8 cellular contexts compared by ENCODE assay signal in the genomic region with DNA sequence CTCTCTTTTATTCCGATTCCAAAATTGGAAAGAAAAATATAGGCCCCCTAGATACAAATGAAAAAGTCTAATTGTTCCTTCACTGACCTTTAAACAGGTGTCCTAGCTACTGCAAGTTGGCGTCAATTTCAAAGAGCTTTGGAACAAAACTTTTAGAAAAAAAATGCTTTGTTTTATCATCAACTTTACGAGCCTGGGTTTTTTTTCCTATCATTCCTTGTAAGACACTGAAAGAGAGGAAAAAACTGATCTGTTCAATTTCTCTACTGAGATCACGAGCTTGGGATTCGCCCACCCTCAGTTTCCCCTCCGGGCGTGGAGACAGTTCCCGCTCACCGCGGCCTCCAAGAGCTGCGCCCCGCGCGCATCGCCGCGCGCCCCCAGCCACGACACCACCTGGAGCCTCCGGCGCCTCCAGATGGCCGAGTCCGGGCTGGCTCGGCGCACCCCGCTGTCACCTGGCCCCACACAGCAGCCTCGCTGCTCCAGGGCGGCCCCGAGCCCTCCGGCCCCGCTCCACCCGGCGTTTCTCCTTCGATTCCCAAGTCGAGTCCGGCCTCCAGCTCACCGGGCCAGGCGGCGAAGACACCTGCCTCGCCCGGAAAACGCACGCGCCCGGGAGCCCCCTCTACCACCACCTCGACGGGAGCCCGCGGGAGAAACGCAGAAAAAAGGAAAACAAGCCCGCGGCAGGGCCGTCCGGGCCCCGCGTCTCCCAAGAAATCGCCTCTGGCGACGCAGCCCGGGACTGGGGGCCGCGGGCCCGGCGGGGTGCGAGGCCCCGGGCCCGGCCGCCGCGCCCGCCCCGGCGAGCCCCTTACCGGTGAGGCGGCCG. TPM values are rescaled to one million over a fixed set of nuclear protein-coding genes. Genes with fewer than 3 reads are reported as not detected.
DNase-seq lines count a peak whose midpoint lies in the region; ATAC-seq, FAIRE-seq and TF ChIP-seq lines count a peak whose summit lies in the region.

No MANE protein-coding gene starts in this region.

- no peak overlapping the region for H3K27ac Mint-ChIP-seq in CD4-positive, alpha-beta T cell

- H3K4me3 ChIP-seq in ascending aorta (peak overlapping the region; percentile 73 to 83), iPS-11a (ENCODE audit: low read depth, low read length) (peak overlapping the region; percentile 49), skeletal muscle cell (ENCODE audit: low read depth, low read length) (peak overlapping the region; percentile 69)

- peak in 2 of 10 experiments; percentile 2 to 5 for DNase-seq in CD4-positive, alpha-beta T cell
- DNase-seq in NCI-H2171 (lab: John Stamatoyannopoulos, UW): peak; percentile 30
- DNase-seq in ascending aorta (ENCODE audit: low spot score in 2 of 2): no peak
- DNase-seq in skeletal muscle cell (ENCODE audit: low read depth): no peak
- DNase-seq in NCI-H1930 (lab: John Stamatoyannopoulos, UW): no peak
- DNase-seq in D721Med (ENCODE audit: insufficient read length, low spot score): no peak

- H3K27me3 Mint-ChIP-seq in CD4-positive, alpha-beta T cell: peaks cover 23% of the 10 kb centered on the region

- H3K4me1 Mint-ChIP-seq in CD4-positive, alpha-beta T cell (ENCODE audit: low read depth): peaks cover 34% of the 10 kb centered on the region

- no peak for TF ChIP-seq CTCF in CD4-positive, alpha-beta T cell (IDR thresholded peaks at IDR 0.05)
- no peak for TF ChIP-seq CTCF in ascending aorta (IDR thresholded peaks at IDR 0.05)
- no peak for TF ChIP-seq CTCF in D721Med (IDR thresholded peaks at IDR 0.05; ENCODE audit: insufficient read depth, missing control alignments)

- no peaks in the 10 kb centered on the region for H3K9me3 ChIP-seq in CD4-positive, alpha-beta T cell (ENCODE audit: control insufficient read depth, low read length)
- no peaks in the 10 kb centered on the region for H3K9me3 ChIP-seq in ascending aorta

- CTCF ChIA-PET in CD4-positive, alpha-beta T cell (lab: Charles Lee): interaction anchor here (1.7 kb wide), 1 partner anchor 55 kb away, joined by 4 read pairs; no protein-coding TSS in a partner anchor

- H3K9me3 Mint-ChIP-seq in CD4-positive, alpha-beta T cell: no peaks in the 10 kb centered on the region

- intact Hi-C loops in CD4-positive, alpha-beta T cell (cut with DNase I, micrococcal nuclease): loop anchor here in 1 of 2 experiments (2.0 to 10.0 kb wide), 2 partner anchors 102 to 586 kb away; a partner anchor contains a TSS
- intact Hi-C loops in ascending aorta (cut with DNase I): loop anchor here (1.0 to 10.0 kb wide), 8 partner anchors 30 to 588 kb away; a partner anchor contains a TSS

- H3K27me3 ChIP-seq in CD4-positive, alpha-beta T cell (ENCODE audit: control insufficient read depth, insufficient read depth, low read length): no peaks in the 10 kb centered on the region
- H3K27me3 ChIP-seq in ascending aorta: no peaks in the 10 kb centered on the region

- H3K4me1 ChIP-seq in ascending aorta: peaks cover 0 to 15% of the 10 kb centered on the region in 2 donors

- no peak for ATAC-seq in CD4-positive, alpha-beta T cell (ENCODE audit: poor library complexity)
- peak; percentile 20 for ATAC-seq in GM21390 (IDR thresholded peaks at IDR 0.05; ENCODE audit: unreplicated experiment)

- H3K4me3 Mint-ChIP-seq in CD4-positive, alpha-beta T cell: peak overlapping the region; percentile 73

- H3K27ac ChIP-seq in CD4-positive, alpha-beta T cell (ENCODE audit: low read depth, low read length): no peak overlapping the region
- H3K27ac ChIP-seq in ascending aorta: peak overlapping the region; percentile 13 to 75

- POLR2A ChIA-PET in CD4-positive, alpha-beta T cell (lab: Charles Lee): interaction anchor here (0.7 to 2.6 kb wide), 5 partner anchors 23 to 148 kb away, joined by 3 to 15 read pairs (median 5); a partner anchor contains a TSS

- no peak for FAIRE-seq in D721Med (lab: Jason Lieb, UNC)

- H3K36me3 ChIP-seq in ascending aorta: no peaks in the 10 kb centered on the region

- H3K36me3 Mint-ChIP-seq in CD4-positive, alpha-beta T cell (ENCODE audit: low read depth): no peaks in the 10 kb centered on the region

RNA-seq across cellular contexts. Expression of a gene that starts 0.7 kb away (rescaled TPM):
- total RNA-seq in CD4-positive, alpha-beta T cell: 1 to 10 TPM; 1.0 to 1.8 TPM
- 17.8 TPM for total RNA-seq in ascending aorta
